17 cellular contexts compared by ENCODE assay signal in the genomic region with DNA sequence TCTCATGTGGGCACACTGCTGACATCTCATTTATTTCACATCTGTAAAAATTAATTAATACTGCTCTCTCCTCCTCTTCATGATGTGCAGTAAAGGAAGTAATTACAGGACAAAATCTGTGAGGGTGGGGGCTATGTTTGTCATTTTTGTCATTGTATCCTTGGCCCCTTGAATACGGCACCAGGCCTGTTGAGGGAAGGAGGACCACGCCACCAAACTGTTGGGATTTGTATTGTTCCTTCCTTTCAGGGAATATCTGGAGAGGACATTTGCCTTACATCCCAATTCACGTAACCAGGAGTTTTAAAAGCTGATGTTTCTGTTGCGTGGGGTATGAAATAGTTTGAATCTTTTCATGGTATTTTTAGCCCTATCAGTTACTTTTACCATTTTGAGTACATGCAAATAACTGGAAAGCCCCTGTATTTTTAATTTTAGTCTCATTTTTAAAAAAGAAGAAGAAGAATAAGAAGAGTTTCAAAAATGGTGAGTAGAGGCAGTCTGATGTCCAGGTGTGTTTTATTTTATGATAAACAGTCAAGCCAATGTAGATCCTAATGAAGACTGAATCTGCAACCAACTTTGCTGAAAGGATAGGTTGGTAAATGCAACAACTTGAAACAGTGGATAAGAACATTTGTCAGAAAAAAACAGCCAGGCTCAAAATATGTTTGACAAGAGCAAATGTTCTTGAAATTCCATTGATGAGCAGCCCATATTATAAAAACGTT. TPM values are rescaled to one million over a fixed set of nuclear protein-coding genes. Genes with fewer than 3 reads are reported as not detected.
DNase-seq lines count a peak whose midpoint lies in the region; ATAC-seq and TF ChIP-seq lines count a peak whose summit lies in the region.
"Had no signal": no experiment of that assay in that cellular context is flagged by ENCODE, and none has a peak within 500 bp of the region (broad histone marks: within the 10 kb centered on the region; RNA-seq: fewer than 3 reads in every experiment).

No MANE protein-coding gene starts in this region.

- ATAC-seq in heart left ventricle (no peak), HG02763 (IDR thresholded peaks at IDR 0.05; ENCODE audit: unreplicated experiment) (peak; percentile 31), lower lobe of right lung (no peak), HG03139 (IDR thresholded peaks at IDR 0.05; ENCODE audit: unreplicated experiment) (no peak)
- ATAC-seq: naive thymus-derived CD4-positive, alpha-beta T cell had no signal

- DNase-seq in right atrium auricular region (ENCODE audit: low spot score) (no peak), heart left ventricle (no peak), nephron progenitor cell (no peak), lower lobe of right lung (no peak)
- no peak for DNase-seq in activated CD8-positive, alpha-beta memory T cell treated with anti-CD3 and anti-CD28 coated beads, Interleukin-2, amount 50 U/mL, for 4 hours
- DNase-seq: COR-L47; dorsolateral prefrontal cortex; naive thymus-derived CD4-positive, alpha-beta T cell; NCI-H1105; NCI-H526 treated with DMSO at 0.1 percent for 48 hours; Right ventricle myocardium superior; WERI-Rb-1 had no signal

- TF ChIP-seq POLR2A in heart left ventricle (IDR thresholded peaks at IDR 0.05) (no peak), Raji (IDR thresholded peaks at IDR 0.05; ENCODE audit: insufficient read depth, low read depth, low read length) (peak; percentile 24)

- H3K36me3 Mint-ChIP-seq in nephron progenitor cell (ENCODE audit: low read depth) = no peaks in the 10 kb centered on the region

- H3K36me3 ChIP-seq in right atrium auricular region (peaks cover 6% of the 10 kb centered on the region), heart left ventricle (peaks cover 0 to 80% (median 28%) of the 10 kb centered on the region in 9 donors), lower lobe of right lung (no peaks in the 10 kb centered on the region)
- H3K36me3 ChIP-seq: gastroesophageal sphincter, tibial nerve, WERI-Rb-1 had no signal

- H3K4me3 ChIP-seq in right atrium auricular region (no peak overlapping the region), heart left ventricle (no peak overlapping the region), lower lobe of right lung (no peak overlapping the region)
- H3K4me3 ChIP-seq: dorsolateral prefrontal cortex, gastroesophageal sphincter, tibial nerve had no signal

- peaks cover 16% of the 10 kb centered on the region for H3K4me1 Mint-ChIP-seq in nephron progenitor cell

- no peaks in the 10 kb centered on the region for H3K9me3 ChIP-seq in right atrium auricular region
- no peaks in the 10 kb centered on the region for H3K9me3 ChIP-seq in heart left ventricle
- no peaks in the 10 kb centered on the region for H3K9me3 ChIP-seq in lower lobe of right lung
- H3K9me3 ChIP-seq: gastroesophageal sphincter, tibial nerve had no signal

- peaks cover 0 to 31% of the 10 kb centered on the region in 2 donors for H3K4me1 ChIP-seq in right atrium auricular region
- H3K4me1 ChIP-seq in heart left ventricle = peaks cover 0 to 33% (median 18%) of the 10 kb centered on the region in 12 donors
- H3K4me1 ChIP-seq in lower lobe of right lung = no peaks in the 10 kb centered on the region

- H3K27ac Mint-ChIP-seq in nephron progenitor cell = no peak overlapping the region

- TF ChIP-seq CTCF in right atrium auricular region (IDR thresholded peaks at IDR 0.05) (no peak), heart left ventricle (IDR thresholded peaks at IDR 0.05) (no peak), nephron progenitor cell (IDR thresholded peaks at IDR 0.05) (no peak), lower lobe of right lung (IDR thresholded peaks at IDR 0.05) (no peak)

- no peak overlapping the region for H3K4me3 Mint-ChIP-seq in nephron progenitor cell
- H3K4me3 Mint-ChIP-seq: naive thymus-derived CD4-positive, alpha-beta T cell had no signal

- H3K27me3 ChIP-seq in right atrium auricular region (no peaks in the 10 kb centered on the region), heart left ventricle (no peaks in the 10 kb centered on the region), lower lobe of right lung (ENCODE audit: low read depth) (no peaks in the 10 kb centered on the region)
- H3K27me3 ChIP-seq: dorsolateral prefrontal cortex, gastroesophageal sphincter, tibial nerve had no signal

- H3K27me3 Mint-ChIP-seq in nephron progenitor cell (ENCODE audit: low read depth, poor library complexity) = peaks cover 4% of the 10 kb centered on the region
- H3K27me3 Mint-ChIP-seq: naive thymus-derived CD4-positive, alpha-beta T cell had no signal

- H3K27ac ChIP-seq in right atrium auricular region (peak overlapping the region; percentile 79 to 84), heart left ventricle (no peak overlapping the region), lower lobe of right lung (no peak overlapping the region)
- H3K27ac ChIP-seq: gastroesophageal sphincter, tibial nerve, WERI-Rb-1 had no signal

- no peaks in the 10 kb centered on the region for H3K9me3 Mint-ChIP-seq in nephron progenitor cell
- H3K9me3 Mint-ChIP-seq: naive thymus-derived CD4-positive, alpha-beta T cell had no signal

- 76 to 87% (median 82%) methylated on average over 5 of the region's 5 CpGs for WGBS in heart left ventricle, 4 donors

- intact Hi-C loops in heart left ventricle (cut with DNase I) = loop anchor here in 3 of 10 donors (5.0 to 10.0 kb wide), 2 partner anchors 53 to 56 kb away; a partner anchor contains a TSS
- intact Hi-C loops in lower lobe of right lung (cut with DNase I) = no loop called here

RNA-seq across cellular contexts. Expression of a gene that starts 54.3 kb away (rescaled TPM):
- total RNA-seq in right atrium auricular region (10 to 100 TPM; 50.0 to 56.3 TPM), heart left ventricle (10 to 100 TPM; 47.8 to 73.3 (median 62.2) TPM), lower lobe of right lung (13.7 TPM)
- polyA plus RNA-seq in heart left ventricle = 10 to 100 TPM; 17.7 to 27.2 TPM

Comparison
In these comparisons a context has a peak if more than half of its experiments do, and no peak if none do; other contexts are left out.
1. H3K27ac ChIP-seq: peak in right atrium auricular region (2 of 2); none in heart left ventricle (0 of 12) and lower lobe of right lung (single experiment).